In the genomic region with DNA sequence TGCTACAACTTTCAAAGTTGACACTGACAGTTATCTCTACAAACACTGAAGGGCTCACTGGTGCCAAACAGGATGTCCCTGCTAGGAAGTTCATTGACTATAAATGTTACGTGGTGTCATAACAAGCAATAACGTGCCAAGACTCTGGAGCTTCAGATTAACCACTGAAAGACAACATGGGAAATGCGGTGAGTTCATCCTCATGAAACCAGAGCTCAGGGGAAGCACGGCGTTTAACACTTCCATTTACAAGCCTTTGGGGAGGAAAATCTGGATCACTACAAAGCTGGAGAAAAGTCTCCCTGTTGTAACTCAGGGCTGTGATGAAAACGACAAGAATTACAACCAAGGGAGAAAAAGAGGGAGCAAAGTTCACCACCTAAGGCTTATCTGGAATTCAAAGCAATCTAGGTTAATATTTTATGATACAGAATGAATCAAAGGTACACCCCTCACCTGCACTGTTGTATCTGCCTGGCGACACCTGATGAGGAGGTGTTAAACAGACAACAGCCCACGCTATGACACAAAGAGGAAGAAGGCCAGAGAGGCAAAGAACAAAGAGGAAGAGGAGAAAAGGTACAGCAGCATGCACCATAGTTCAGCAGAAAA, we compare ENCODE assay signal across 9 cellular contexts. TPM values are rescaled to one million over a fixed set of nuclear protein-coding genes. Genes with fewer than 3 reads are reported as not detected.
A peak's percentile ranks its signal among the peaks of the same experiment; 100 is the strongest.
DNase-seq lines count a peak whose midpoint lies in the region; ATAC-seq lines count a peak whose summit lies in the region.
"Had no signal": no experiment of that assay in that cellular context is flagged by ENCODE, and none has a peak within 500 bp of the region (broad histone marks: within the 10 kb centered on the region; RNA-seq: fewer than 3 reads in every experiment).

No MANE protein-coding gene starts in this region.

- peak; percentile 73 for ATAC-seq in activated naive CD8-positive, alpha-beta T cell treated with anti-CD3 and anti-CD28 coated beads, Interleukin-2, amount 10 ng/mL, durations not matched to agents 7 days and 5 days (ENCODE audit: low read depth)
- peak; percentile 86 to 89 for ATAC-seq in naive B cell (ENCODE audit: low read depth in 2 of 2)
- ATAC-seq in HG03565 (IDR thresholded peaks at IDR 0.05; ENCODE audit: unreplicated experiment), result no peak

- peaks cover 10% of the 10 kb centered on the region for H3K4me1 Mint-ChIP-seq in activated naive CD8-positive, alpha-beta T cell treated with anti-CD3 and anti-CD28 coated beads, Interleukin-2, amount 10 ng/mL, durations not matched to agents 7 days and 5 days
- H3K4me1 Mint-ChIP-seq in naive B cell, result peaks cover 6 to 9% (median 8%) of the 10 kb centered on the region in 3 donors

- peaks cover 9% of the 10 kb centered on the region for H3K36me3 ChIP-seq in effector memory CD4-positive, alpha-beta T cell (ENCODE audit: control insufficient read depth, insufficient read depth, low read length)

- no peak overlapping the region for H3K27ac Mint-ChIP-seq in activated naive CD8-positive, alpha-beta T cell treated with anti-CD3 and anti-CD28 coated beads, Interleukin-2, amount 10 ng/mL, durations not matched to agents 7 days and 5 days
- no peak overlapping the region for H3K27ac Mint-ChIP-seq in naive B cell
- H3K27ac Mint-ChIP-seq: CD8-positive, alpha-beta memory T cell had no signal

- H3K27me3 ChIP-seq in effector memory CD4-positive, alpha-beta T cell (replicated peaks; ENCODE audit: control insufficient read depth, insufficient read depth, low read length, poor library complexity, severe bottlenecking), result no peaks in the 10 kb centered on the region

- H3K36me3 Mint-ChIP-seq in activated naive CD8-positive, alpha-beta T cell treated with anti-CD3 and anti-CD28 coated beads, Interleukin-2, amount 10 ng/mL, durations not matched to agents 7 days and 5 days, result peaks cover 2% of the 10 kb centered on the region
- H3K36me3 Mint-ChIP-seq in naive B cell, result no peaks in the 10 kb centered on the region

- H3K4me3 ChIP-seq in effector memory CD4-positive, alpha-beta T cell (ENCODE audit: insufficient read depth, low read depth, low read length, poor library complexity, severe bottlenecking), result no peak overlapping the region

- no peak overlapping the region for H3K27ac ChIP-seq in effector memory CD4-positive, alpha-beta T cell (ENCODE audit: insufficient read depth, low read length, poor library complexity, severe bottlenecking)

- DNase-seq in activated CD4-positive, alpha-beta T cell treated with anti-CD3 and anti-CD28 coated beads for 48 hours, result peak; percentile 15
- no peak for DNase-seq in activated CD4-positive, alpha-beta T cell treated with anti-CD3 and anti-CD28 coated beads, Interleukin-2, amount 50 U/mL, for 1 hour
- DNase-seq in KG1 (lab: John Stamatoyannopoulos, UW), result peak; percentile 76
- no peak for DNase-seq in activated naive CD8-positive, alpha-beta T cell treated with anti-CD3 and anti-CD28 coated beads, Interleukin-2, amount 10 ng/mL, durations not matched to agents 7 days and 5 days
- DNase-seq in naive B cell, result peak; percentile 39
- DNase-seq in effector memory CD4-positive, alpha-beta T cell, result no peak
- DNase-seq in effector CD8-positive, alpha-beta T cell (lab: John Stamatoyannopoulos, UW), result no peak

- peaks cover 3% of the 10 kb centered on the region for H3K4me1 ChIP-seq in effector memory CD4-positive, alpha-beta T cell (ENCODE audit: control insufficient read depth, insufficient read depth, low read length, poor library complexity, severe bottlenecking)

- H3K9me3 Mint-ChIP-seq in activated naive CD8-positive, alpha-beta T cell treated with anti-CD3 and anti-CD28 coated beads, Interleukin-2, amount 10 ng/mL, durations not matched to agents 7 days and 5 days, result no peaks in the 10 kb centered on the region
- H3K9me3 Mint-ChIP-seq in naive B cell, result no peaks in the 10 kb centered on the region
- H3K9me3 Mint-ChIP-seq: CD8-positive, alpha-beta memory T cell had no signal

- no peaks in the 10 kb centered on the region for H3K27me3 Mint-ChIP-seq in activated naive CD8-positive, alpha-beta T cell treated with anti-CD3 and anti-CD28 coated beads, Interleukin-2, amount 10 ng/mL, durations not matched to agents 7 days and 5 days
- H3K27me3 Mint-ChIP-seq in naive B cell, result no peaks in the 10 kb centered on the region
- H3K27me3 Mint-ChIP-seq: CD8-positive, alpha-beta memory T cell had no signal

- POLR2A ChIA-PET in activated naive CD8-positive, alpha-beta T cell treated with anti-CD3 and anti-CD28 coated beads, Interleukin-2, amount 10 ng/mL, durations not matched to agents 7 days and 5 days (lab: Charles Lee), result interaction anchor here (1.2 kb wide), 1 partner anchor 155 kb away, joined by 6 read pairs; no protein-coding TSS in a partner anchor

- H3K4me3 Mint-ChIP-seq in activated naive CD8-positive, alpha-beta T cell treated with anti-CD3 and anti-CD28 coated beads, Interleukin-2, amount 10 ng/mL, durations not matched to agents 7 days and 5 days, result no peak overlapping the region
- H3K4me3 Mint-ChIP-seq in naive B cell, result no peak overlapping the region
- H3K4me3 Mint-ChIP-seq: CD8-positive, alpha-beta memory T cell had no signal

- no peaks in the 10 kb centered on the region for H3K9me3 ChIP-seq in effector memory CD4-positive, alpha-beta T cell (ENCODE audit: control insufficient read depth, low read length)

RNA-seq across cellular contexts. Expression of a gene that starts 27.0 kb away (rescaled TPM):
- 10 to 100 TPM; 22.2 to 22.8 TPM for total RNA-seq in activated naive CD8-positive, alpha-beta T cell treated with anti-CD3 and anti-CD28 coated beads, Interleukin-2, amount 10 ng/mL, durations not matched to agents 7 days and 5 days
- 10 to 100 TPM in 5 of 6 donors, 1 to 10 TPM in 1; 9.6 to 19.4 (median 14.6) TPM for polyA plus RNA-seq in naive B cell (ENCODE audit: low read depth in 6 of 6)

Comparison
In these comparisons a context has a peak if more than half of its experiments do, and no peak if none do; other contexts are left out.
1. DNase-seq: peak in activated CD4-positive, alpha-beta T cell treated with anti-CD3 and anti-CD28 coated beads for 48 hours (single experiment), KG1 (single experiment) and naive B cell (single experiment); none in activated CD4-positive, alpha-beta T cell treated with anti-CD3 and anti-CD28 coated beads, Interleukin-2, amount 50 U/mL, for 1 hour (single experiment), activated naive CD8-positive, alpha-beta T cell treated with anti-CD3 and anti-CD28 coated beads, Interleukin-2, amount 10 ng/mL, durations not matched to agents 7 days and 5 days (single experiment), effector memory CD4-positive, alpha-beta T cell (0 of 3) and effector CD8-positive, alpha-beta T cell (single experiment).